8 cellular contexts compared by ENCODE assay signal in the genomic region with DNA sequence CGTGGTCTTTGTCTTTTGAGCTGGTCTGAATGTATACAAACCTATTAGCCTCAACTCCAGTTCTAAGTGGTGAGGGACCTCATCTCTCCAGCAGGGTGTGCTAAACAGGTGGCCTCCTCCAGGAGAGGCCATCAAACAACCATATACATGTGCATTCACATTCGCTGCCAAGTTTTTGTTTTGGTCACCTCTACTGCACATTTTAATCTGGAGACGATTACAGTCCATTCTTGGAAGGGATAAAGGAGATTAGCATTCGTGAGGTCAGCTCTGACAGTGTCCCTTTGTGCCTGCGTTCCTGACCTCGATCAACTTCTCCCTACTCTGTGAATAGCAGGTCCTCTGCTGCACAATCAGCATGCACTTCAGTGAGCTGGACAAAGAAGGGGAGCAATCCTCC.
DNase-seq lines count a peak whose midpoint lies in the region; ATAC-seq and TF ChIP-seq lines count a peak whose summit lies in the region.

No MANE protein-coding gene starts in this region.

- peak; percentile 98 for TF ChIP-seq CTCF in PC-3 (conservative IDR thresholded peaks at IDR 0.05; ENCODE audit: low read depth, low read length)
- TF ChIP-seq CTCF in upper lobe of right lung (IDR thresholded peaks at IDR 0.05) = peak; percentile 55

- H3K9ac ChIP-seq in PC-3 (ENCODE audit: low read length) = no peak overlapping the region

- H3K9me3 ChIP-seq in PC-3 (ENCODE audit: low read length) = no peaks in the 10 kb centered on the region
- H3K9me3 ChIP-seq in upper lobe of right lung = no peaks in the 10 kb centered on the region

- no peaks in the 10 kb centered on the region for H3K79me2 ChIP-seq in PC-3 (ENCODE audit: low read length)

- no peak overlapping the region for H2AFZ ChIP-seq in PC-3 (ENCODE audit: low read length)

- no peak overlapping the region for H3K4me2 ChIP-seq in PC-3 (ENCODE audit: low read length)

- ATAC-seq in PC-3 (peak; percentile 84), upper lobe of right lung (peak; percentile 83), GM19452 (IDR thresholded peaks at IDR 0.05; ENCODE audit: unreplicated experiment) (no peak)

- CTCF ChIA-PET in PC-3 (lab: Charles Lee) = interaction anchor here (1.4 kb wide), 2 partner anchors 60 to 81 kb away, joined by 4 to 6 read pairs; no protein-coding TSS in a partner anchor

- no TSS peak for BruUV-seq in PC-3 (replicated peaks; lab: Mats Ljungman, UMichigan)

- H3K27ac ChIP-seq in PC-3 (ENCODE audit: low read length) = no peak overlapping the region
- no peak overlapping the region for H3K27ac ChIP-seq in upper lobe of right lung

- H3K9me2 ChIP-seq in PC-3 (replicated peaks; ENCODE audit: low read length) = no peaks in the 10 kb centered on the region

- DNase-seq in ELR (ENCODE audit: low read depth) (peak; percentile 48), HCEC 1CT (peak; percentile 40), PC-3 (peak; percentile 82), glomerular endothelial cell (ENCODE audit: extremely low read depth, low read depth, low spot score) (peak; percentile 16), upper lobe of right lung (no peak), NCI-H1694 (lab: John Stamatoyannopoulos, UW) (no peak)
- no peak for DNase-seq in stimulated activated naive CD4-positive, alpha-beta T cell (lab: John Stamatoyannopoulos, UW)

- intact Hi-C loops in PC-3 (cut with micrococcal nuclease) (loop anchor here (1.0 kb wide), 1 partner anchor 81 kb away; no protein-coding TSS in a partner anchor), upper lobe of right lung (cut with DNase I) (no loop called here)

- H3K4me1 ChIP-seq in PC-3 (ENCODE audit: insufficient read depth, low read length) = peaks cover 2% of the 10 kb centered on the region; the same call in 1 of the 2 replicates
- no peaks in the 10 kb centered on the region for H3K4me1 ChIP-seq in upper lobe of right lung

- no peaks in the 10 kb centered on the region for H3K36me3 ChIP-seq in PC-3 (ENCODE audit: low read depth, low read length)
- peaks cover 13% of the 10 kb centered on the region for H3K36me3 ChIP-seq in upper lobe of right lung

- H3K27me3 ChIP-seq in PC-3 (ENCODE audit: low read length) (no peaks in the 10 kb centered on the region), upper lobe of right lung (no peaks in the 10 kb centered on the region)

- H3K4me3 ChIP-seq in PC-3 (ENCODE audit: low read length) = no peak overlapping the region
- H3K4me3 ChIP-seq in upper lobe of right lung = no peak overlapping the region

- POLR2A ChIA-PET in PC-3 (lab: Charles Lee; ENCODE audit: unreplicated experiment) = no interaction called here

- H4K20me1 ChIP-seq in PC-3 (ENCODE audit: low read length) = no peaks in the 10 kb centered on the region

- H3F3A ChIP-seq in PC-3 (ENCODE audit: low read length, unreplicated experiment) = no peaks in the 10 kb centered on the region

Comparison
In these comparisons a context has a peak if more than half of its experiments do, and no peak if none do; other contexts are left out.
1. DNase-seq: peak in ELR (single experiment), HCEC 1CT (single experiment), PC-3 (single experiment) and glomerular endothelial cell (single experiment); none in upper lobe of right lung (single experiment), NCI-H1694 (single experiment) and stimulated activated naive CD4-positive, alpha-beta T cell (0 of 6).